In the genomic region with DNA sequence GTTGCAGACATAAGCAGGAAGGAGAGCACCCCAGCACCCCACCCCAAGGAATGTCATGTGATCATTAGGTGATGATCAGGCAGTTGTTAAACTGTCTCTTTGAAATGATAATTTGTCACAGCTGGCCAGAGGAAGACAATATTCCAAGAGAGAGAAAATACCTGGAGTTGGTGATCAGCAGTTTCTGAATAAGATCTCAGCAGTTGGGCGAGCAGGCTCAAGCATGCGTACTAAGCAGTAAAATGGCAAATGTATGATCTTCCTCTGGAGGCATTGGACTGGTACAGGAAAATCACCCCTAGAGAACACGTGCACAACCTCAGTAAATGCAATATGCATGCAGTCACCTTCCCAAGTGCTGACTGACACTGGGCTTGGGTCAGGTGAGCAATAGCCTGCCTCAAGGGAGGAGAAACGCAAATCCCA, we compare ENCODE assay signal across 27 cellular contexts.
DNase-seq lines count a peak whose midpoint lies in the region; ATAC-seq and TF ChIP-seq lines count a peak whose summit lies in the region.
"Had no signal": no experiment of that assay in that cellular context is flagged by ENCODE, and none has a peak within 500 bp of the region (broad histone marks: within the 10 kb centered on the region; RNA-seq: fewer than 3 reads in every experiment).

No MANE protein-coding gene starts in this region.

- no peak overlapping the region for H2AK5ac ChIP-seq in H9 (ENCODE audit: insufficient read length, low read length)

- H2AFZ ChIP-seq in H9 (ENCODE audit: low read length) (no peak overlapping the region), parathyroid adenoma (peak overlapping the region; percentile 36)

- H3K79me1 ChIP-seq in H9 (ENCODE audit: insufficient read depth, low read depth, low read length, poor library complexity, severe bottlenecking), result no peaks in the 10 kb centered on the region

- peaks cover 11% of the 10 kb centered on the region; the same call in 1 of the 2 replicates for H3K4me1 ChIP-seq in H9 (ENCODE audit: insufficient read depth, low read length)
- H3K4me1 ChIP-seq in endodermal cell (ENCODE audit: control insufficient read depth, insufficient read depth, low read length), result no peaks in the 10 kb centered on the region
- H3K4me1 ChIP-seq in parathyroid adenoma, result no peaks in the 10 kb centered on the region
- H3K4me1 ChIP-seq: ascending aorta, right atrium auricular region, upper lobe of left lung had no signal

- no peak overlapping the region for H3K9ac ChIP-seq in H9 (ENCODE audit: extremely low read depth, insufficient read length, low read length)
- H3K9ac ChIP-seq in endodermal cell (ENCODE audit: extremely low read depth, low read length, poor library complexity, severe bottlenecking), result no peak overlapping the region
- no peak overlapping the region for H3K9ac ChIP-seq in parathyroid adenoma

- H3K4me3 Mint-ChIP-seq in H9 (no peak overlapping the region; a peak in 1 of 5 replicates), endodermal cell (no peak overlapping the region)
- H3K4me3 Mint-ChIP-seq: activated naive CD8-positive, alpha-beta T cell treated with anti-CD3 and anti-CD28 coated beads for 36 hours; B cell; CD8-positive, alpha-beta T cell; immature natural killer cell; natural killer cell had no signal

- H4K8ac ChIP-seq in H9 (replicated peaks; ENCODE audit: insufficient read length, low read depth, low read length), result no peak overlapping the region

- H3K4me2 ChIP-seq in H9 (ENCODE audit: insufficient read depth, insufficient read length, low read length), result no peak overlapping the region
- H3K4me2 ChIP-seq in parathyroid adenoma (ENCODE audit: low read length), result no peak overlapping the region

- peak overlapping the region; percentile 94 for H3K27ac ChIP-seq in H9 (ENCODE audit: insufficient read length, low read depth, low read length)
- no peak overlapping the region for H3K27ac ChIP-seq in endodermal cell (ENCODE audit: low read depth, low read length)
- no peak overlapping the region for H3K27ac ChIP-seq in parathyroid adenoma
- H3K27ac ChIP-seq: ascending aorta, right atrium auricular region, spleen, upper lobe of left lung had no signal

- no peak overlapping the region for H2BK15ac ChIP-seq in H9 (ENCODE audit: low read depth, low read length)

- peak overlapping the region; percentile 74 for H2BK12ac ChIP-seq in H9 (ENCODE audit: insufficient read length, low read depth, low read length)

- peak overlapping the region; percentile 83 for H2BK5ac ChIP-seq in H9 (ENCODE audit: insufficient read length, low read length)

- H2BK20ac ChIP-seq in H9 (ENCODE audit: low read depth, low read length, poor library complexity, severe bottlenecking), result no peak overlapping the region

- H3K36me3 Mint-ChIP-seq in H9 (ENCODE audit: insufficient read depth in 1 of 3, low read depth in 3 of 3) (peaks cover 0 to 15% (median 11%) of the 10 kb centered on the region in 3 experiments; a peak in 5 of 7 replicates), endodermal cell (ENCODE audit: low read depth) (no peaks in the 10 kb centered on the region)
- H3K36me3 Mint-ChIP-seq: activated naive CD8-positive, alpha-beta T cell treated with anti-CD3 and anti-CD28 coated beads for 36 hours; CD8-positive, alpha-beta T cell; immature natural killer cell had no signal

- H3K79me2 ChIP-seq in H9 (ENCODE audit: insufficient read depth, low read length) (no peaks in the 10 kb centered on the region), parathyroid adenoma (no peaks in the 10 kb centered on the region)

- no peaks in the 10 kb centered on the region for H3K27me3 Mint-ChIP-seq in H9 (ENCODE audit: low read depth)
- no peaks in the 10 kb centered on the region for H3K27me3 Mint-ChIP-seq in endodermal cell (ENCODE audit: insufficient read depth)
- H3K27me3 Mint-ChIP-seq: activated naive CD8-positive, alpha-beta T cell treated with anti-CD3 and anti-CD28 coated beads for 36 hours; B cell had no signal

- no peak overlapping the region for H3K14ac ChIP-seq in H9 (ENCODE audit: insufficient read depth, low read length)

- TF ChIP-seq POLR2A in GM18505 (IDR thresholded peaks at IDR 0.05; ENCODE audit: borderline replicate concordance, extremely low read depth, insufficient read depth, insufficient read length), result no peak

- no peak overlapping the region for H4K91ac ChIP-seq in H9 (ENCODE audit: insufficient read length, low read depth, low read length)

- no peaks in the 10 kb centered on the region for H3K27me3 ChIP-seq in H9 (ENCODE audit: insufficient read depth, low read length)
- H3K27me3 ChIP-seq in endodermal cell (ENCODE audit: control insufficient read depth, insufficient read depth, low read length, poor library complexity, severe bottlenecking), result no peaks in the 10 kb centered on the region
- H3K27me3 ChIP-seq in parathyroid adenoma (ENCODE audit: control insufficient read depth, insufficient read depth, low read length), result no peaks in the 10 kb centered on the region
- H3K27me3 ChIP-seq: ascending aorta, right atrium auricular region, spleen, upper lobe of left lung had no signal

- H3K4me3 ChIP-seq in endodermal cell (ENCODE audit: low read length) (no peak overlapping the region), parathyroid adenoma (ENCODE audit: low read depth, low read length) (no peak overlapping the region)
- H3K4me3 ChIP-seq: ascending aorta, right atrium auricular region, spleen, upper lobe of left lung had no signal

- H3K9me3 Mint-ChIP-seq in H9, result peaks cover 4 to 6% of the 10 kb centered on the region in 2 experiments; a peak in 3 of 5 replicates
- peaks cover 3% of the 10 kb centered on the region for H3K9me3 Mint-ChIP-seq in endodermal cell
- H3K9me3 Mint-ChIP-seq: activated naive CD8-positive, alpha-beta T cell treated with anti-CD3 and anti-CD28 coated beads for 36 hours; CD8-positive, alpha-beta T cell had no signal

- no peaks in the 10 kb centered on the region for H3K36me3 ChIP-seq in endodermal cell (ENCODE audit: control insufficient read depth, insufficient read depth, low read length)
- no peaks in the 10 kb centered on the region for H3K36me3 ChIP-seq in parathyroid adenoma (ENCODE audit: control insufficient read depth, insufficient read depth, low read length)
- H3K36me3 ChIP-seq: ascending aorta, right atrium auricular region, spleen, upper lobe of left lung had no signal

- no peak for ATAC-seq in GM18505 (IDR thresholded peaks at IDR 0.05; ENCODE audit: unreplicated experiment)
- ATAC-seq: CD8-positive, alpha-beta T cell; HepG2; natural killer cell; PC-3 had no signal

- H3K4ac ChIP-seq in H9 (ENCODE audit: low read depth, low read length), result no peak overlapping the region

- no peak overlapping the region for H3K56ac ChIP-seq in H9 (ENCODE audit: insufficient read length, low read depth, low read length)

- H2BK120ac ChIP-seq in H9 (ENCODE audit: low read depth, low read length, poor library complexity, severe bottlenecking), result no peak overlapping the region

- no CpG with 5 or more reads among the region's 4 CpGs for WGBS in H9 (ENCODE audit: extremely low coverage, insufficient read length, low lambda C conversion rate)
- WGBS in endodermal cell (ENCODE audit: insufficient coverage in 1 of 2, insufficient read length in 1 of 2), 2 experiments, result 69% methylated on average over 4 of the region's 4 CpGs; no CpG with 5 or more reads in 1 of the 2 experiments

- peaks cover 4% of the 10 kb centered on the region for H4K20me1 ChIP-seq in H9 (ENCODE audit: control insufficient read depth, insufficient read depth, insufficient read length)

- TF ChIP-seq CTCF in H9 (conservative IDR thresholded peaks at IDR 0.05) (no peak), endodermal cell (conservative IDR thresholded peaks at IDR 0.05) (no peak), parathyroid adenoma (IDR thresholded peaks at IDR 0.05) (no peak)

- H3K27ac Mint-ChIP-seq in H9 (peak overlapping the region; percentile 54 to 95 (median 81)), endodermal cell (peak overlapping the region; percentile 54)
- H3K27ac Mint-ChIP-seq: activated naive CD8-positive, alpha-beta T cell treated with anti-CD3 and anti-CD28 coated beads for 36 hours; B cell; CD8-positive, alpha-beta T cell; immature natural killer cell; natural killer cell had no signal

- no peaks in the 10 kb centered on the region for H3K9me3 ChIP-seq in H9 (ENCODE audit: control insufficient read depth, low read depth, low read length)
- no peaks in the 10 kb centered on the region for H3K9me3 ChIP-seq in endodermal cell (ENCODE audit: control insufficient read depth, low read length)
- no peaks in the 10 kb centered on the region for H3K9me3 ChIP-seq in parathyroid adenoma (ENCODE audit: control insufficient read depth, low read length)
- H3K9me3 ChIP-seq: ascending aorta, right atrium auricular region, spleen, upper lobe of left lung had no signal

- no peaks in the 10 kb centered on the region for H3K23me2 ChIP-seq in H9 (ENCODE audit: insufficient read length, low read depth, low read length, poor library complexity, severe bottlenecking)

- H3K4me1 Mint-ChIP-seq in H9, result peaks cover 29% of the 10 kb centered on the region in 2 experiments
- peaks cover 21% of the 10 kb centered on the region for H3K4me1 Mint-ChIP-seq in endodermal cell
- H3K4me1 Mint-ChIP-seq: activated naive CD8-positive, alpha-beta T cell treated with anti-CD3 and anti-CD28 coated beads for 36 hours; B cell had no signal

- peak overlapping the region; percentile 52 for H3K18ac ChIP-seq in H9 (ENCODE audit: insufficient read length, low read depth, low read length)

- peak; percentile 60 for DNase-seq in H9
- peak; percentile 71 for DNase-seq in endodermal cell
- peak; percentile 30 for DNase-seq in iPS-NIHi7 (ENCODE audit: extremely low spot score)
- no peak for DNase-seq in NCI-H446 (lab: John Stamatoyannopoulos, UW)
- no peak for DNase-seq in GOT3 (lab: John Stamatoyannopoulos, UW)
- DNase-seq in HCEC 1CT, result no peak
- DNase-seq: activated effector memory CD4-positive, alpha-beta T cell treated with Interleukin-2 at 50 U/mL for 16 hours; activated naive CD8-positive, alpha-beta T cell treated with anti-CD3 and anti-CD28 coated beads for 36 hours; activated T-cell treated with anti-CD3 and anti-CD28 coated beads for 4 hours; CD8-positive, alpha-beta T cell; central memory CD4-positive, alpha-beta T cell; dermis blood vessel endothelial cell; DMS153; immature natural killer cell; natural killer cell; NCI-H510A treated with DMSO at 0.1 percent for 48 hours; Right ventricle myocardium superior; spleen; T-helper 2 cell; upper lobe of left lung had no signal

- no peak overlapping the region for H4K5ac ChIP-seq in H9 (ENCODE audit: insufficient read length, low read depth, low read length)

- H3T11ph ChIP-seq in H9 (ENCODE audit: low read length), result no peak overlapping the region

- H3K23ac ChIP-seq in H9 (ENCODE audit: insufficient read length, low read depth, low read length), result no peak overlapping the region

Comparison
In these comparisons a context has a peak if more than half of its experiments do, and no peak if none do; other contexts are left out.
1. DNase-seq: peak in H9 (single experiment), endodermal cell (single experiment) and iPS-NIHi7 (single experiment); none in NCI-H446 (0 of 2), GOT3 (single experiment) and HCEC 1CT (single experiment).